Comparison of ENCODE assay signal across 9 cellular contexts in the genomic region with DNA sequence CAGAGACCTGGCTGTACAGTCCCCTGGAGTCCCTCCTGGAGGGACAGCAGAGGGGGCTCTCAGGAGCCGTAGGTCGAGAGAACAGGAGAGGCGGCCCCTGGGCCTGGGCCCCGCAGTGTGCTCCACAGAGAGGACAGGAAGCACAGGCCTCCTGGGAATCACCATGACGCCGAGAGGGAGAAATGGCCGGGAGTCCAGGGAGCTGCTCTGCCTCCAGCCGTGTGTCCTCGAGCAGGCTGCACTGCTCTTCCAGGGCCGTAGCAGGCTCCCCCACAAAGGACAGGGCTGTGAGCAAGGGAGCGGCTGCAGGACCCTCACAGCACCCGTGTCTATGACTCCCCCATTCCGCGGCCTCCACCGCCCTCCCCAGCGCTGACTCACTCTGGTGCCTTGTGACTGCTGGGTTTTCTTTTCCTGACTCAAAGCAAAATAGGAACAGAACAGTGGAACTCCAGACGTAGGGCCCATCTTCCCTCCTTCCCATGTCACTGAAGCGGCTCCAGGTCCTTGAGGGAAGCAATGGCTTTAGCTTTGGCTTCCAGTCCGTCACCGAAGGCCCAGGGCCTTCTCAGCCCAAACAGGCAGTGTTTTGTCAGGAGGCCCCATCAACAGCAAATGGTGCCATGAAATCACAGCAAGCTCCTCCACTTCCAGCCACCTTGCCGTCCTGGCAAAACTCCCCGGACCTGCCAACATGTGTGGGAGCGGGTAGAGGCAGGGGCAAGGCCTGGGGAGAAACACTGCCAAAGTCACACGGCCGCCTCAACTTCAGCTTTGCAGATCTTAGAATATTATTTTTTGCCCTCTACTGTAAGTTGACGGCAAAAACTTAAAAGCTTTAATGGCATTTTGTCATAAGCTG.
DNase-seq lines count a peak whose midpoint lies in the region; ATAC-seq and TF ChIP-seq lines count a peak whose summit lies in the region.
"Had no signal": no experiment of that assay in that cellular context is flagged by ENCODE, and none has a peak within 500 bp of the region (broad histone marks: within the 10 kb centered on the region; RNA-seq: fewer than 3 reads in every experiment).

No MANE protein-coding gene starts in this region.

- H3K9ac ChIP-seq in stomach smooth muscle (ENCODE audit: low read length in 2 of 2) = peak overlapping the region in 1 of 2 donors; percentile 13

- H3K9me3 Mint-ChIP-seq in HFFc6 (no peaks in the 10 kb centered on the region), chondrocyte (ENCODE audit: low read depth) (no peaks in the 10 kb centered on the region)
- no peaks in the 10 kb centered on the region for H3K9me3 Mint-ChIP-seq in activated naive CD4-positive, alpha-beta T cell treated with anti-CD3 and anti-CD28 coated beads, Interleukin-2, amount 50 U/mL, for 72 hours
- H3K9me3 Mint-ChIP-seq: activated naive CD4-positive, alpha-beta T cell treated with anti-CD3 and anti-CD28 coated beads, Interleukin-2, amount 10 ng/mL, durations not matched to agents 7 days and 5 days had no signal

- H3K4me1 ChIP-seq in right lobe of liver (no peaks in the 10 kb centered on the region), stomach smooth muscle (ENCODE audit: control insufficient read depth, insufficient read depth, low read length) (peaks cover 45% of the 10 kb centered on the region)

- H3K27ac ChIP-seq in right lobe of liver (no peak overlapping the region), stomach smooth muscle (ENCODE audit: low read length) (peak overlapping the region; percentile 76)

- H3K4me1 Mint-ChIP-seq in HFFc6 (ENCODE audit: low read depth) (peaks cover 49% of the 10 kb centered on the region), chondrocyte (ENCODE audit: low read depth) (peaks cover 65% of the 10 kb centered on the region)
- H3K4me1 Mint-ChIP-seq: activated naive CD4-positive, alpha-beta T cell treated with anti-CD3 and anti-CD28 coated beads, Interleukin-2, amount 10 ng/mL, durations not matched to agents 7 days and 5 days had no signal

- TF ChIP-seq CTCF in HFFc6 (IDR thresholded peaks at IDR 0.05) = no peak
- no peak for TF ChIP-seq CTCF in chondrocyte (IDR thresholded peaks at IDR 0.05)
- TF ChIP-seq CTCF in right lobe of liver (IDR thresholded peaks at IDR 0.05) = no peak

- H3K27me3 Mint-ChIP-seq in HFFc6 (ENCODE audit: insufficient read depth) (peaks cover 2% of the 10 kb centered on the region; the same call in 1 of the 2 replicates), chondrocyte (ENCODE audit: low read depth) (no peaks in the 10 kb centered on the region)

- no peaks in the 10 kb centered on the region for H3K36me3 ChIP-seq in right lobe of liver
- H3K36me3 ChIP-seq in stomach smooth muscle (ENCODE audit: control insufficient read depth in 2 of 2, insufficient read depth in 2 of 2, low read length in 2 of 2) = no peaks in the 10 kb centered on the region

- no peaks in the 10 kb centered on the region for H3K36me3 Mint-ChIP-seq in HFFc6 (ENCODE audit: low read depth)
- H3K36me3 Mint-ChIP-seq in chondrocyte (ENCODE audit: low read depth) = no peaks in the 10 kb centered on the region
- no peaks in the 10 kb centered on the region for H3K36me3 Mint-ChIP-seq in activated naive CD4-positive, alpha-beta T cell treated with anti-CD3 and anti-CD28 coated beads, Interleukin-2, amount 50 U/mL, for 72 hours
- H3K36me3 Mint-ChIP-seq: activated naive CD4-positive, alpha-beta T cell treated with anti-CD3 and anti-CD28 coated beads, Interleukin-2, amount 10 ng/mL, durations not matched to agents 7 days and 5 days had no signal

- ATAC-seq in right lobe of liver (peak in 3 of 4 donors; percentile 38 to 56 (median 39)), GM21423 (IDR thresholded peaks at IDR 0.05; ENCODE audit: unreplicated experiment) (no peak)
- ATAC-seq in activated naive CD4-positive, alpha-beta T cell treated with anti-CD3 and anti-CD28 coated beads, Interleukin-2, amount 50 U/mL, for 72 hours = no peak

- no peak overlapping the region for H3K4me3 ChIP-seq in right lobe of liver
- H3K4me3 ChIP-seq in stomach smooth muscle (ENCODE audit: low read length in 2 of 2) = peak overlapping the region in 1 of 2 donors; percentile 15

- H3K27me3 ChIP-seq in right lobe of liver (no peaks in the 10 kb centered on the region), stomach smooth muscle (ENCODE audit: control insufficient read depth in 1 of 2, insufficient read depth in 2 of 2, low read length in 2 of 2) (no peaks in the 10 kb centered on the region)

- H3K9me3 ChIP-seq in right lobe of liver (no peaks in the 10 kb centered on the region), stomach smooth muscle (ENCODE audit: control insufficient read depth in 2 of 2, low read length in 2 of 2) (no peaks in the 10 kb centered on the region)

- intact Hi-C loops in right lobe of liver (cut with DNase I) = no loop called here

- H3K27ac Mint-ChIP-seq in HFFc6 (peak overlapping the region; percentile 91), chondrocyte (ENCODE audit: unreplicated experiment) (peak overlapping the region; percentile 98)
- H3K27ac Mint-ChIP-seq in activated naive CD4-positive, alpha-beta T cell treated with anti-CD3 and anti-CD28 coated beads, Interleukin-2, amount 50 U/mL, for 72 hours = no peak overlapping the region
- H3K27ac Mint-ChIP-seq: activated naive CD4-positive, alpha-beta T cell treated with anti-CD3 and anti-CD28 coated beads, Interleukin-2, amount 10 ng/mL, durations not matched to agents 7 days and 5 days had no signal

- 95% methylated on average over 8 of the region's 26 CpGs for WGBS in right lobe of liver (ENCODE audit: insufficient coverage, low coverage, low lambda C conversion rate, missing lambda C conversion rate)

- TF ChIP-seq POLR2A in right lobe of liver (IDR thresholded peaks at IDR 0.05) = peak; percentile 23

- peak overlapping the region; percentile 31; the same call in 1 of the 2 replicates for H3K4me3 Mint-ChIP-seq in HFFc6
- peak overlapping the region; percentile 25 for H3K4me3 Mint-ChIP-seq in chondrocyte (ENCODE audit: unreplicated experiment)
- H3K4me3 Mint-ChIP-seq: activated naive CD4-positive, alpha-beta T cell treated with anti-CD3 and anti-CD28 coated beads, Interleukin-2, amount 10 ng/mL, durations not matched to agents 7 days and 5 days had no signal

- DNase-seq in HFFc6 = no peak
- DNase-seq in chondrocyte (ENCODE audit: low spot score) = no peak
- peak in 1 of 3 donors; percentile 38 for DNase-seq in right lobe of liver
- no peak for DNase-seq in AG08396 (ENCODE audit: low spot score)
- no peak for DNase-seq in activated naive CD4-positive, alpha-beta T cell treated with anti-CD3 and anti-CD28 coated beads, Interleukin-2, amount 50 U/mL, for 72 hours (ENCODE audit: low spot score in 2 of 2)
- DNase-seq in activated CD8-positive, alpha-beta memory T cell treated with anti-CD3 and anti-CD28 coated beads, Interleukin-2, amount 50 U/mL, for 48 hours = no peak
- DNase-seq: activated naive CD4-positive, alpha-beta T cell treated with anti-CD3 and anti-CD28 coated beads, Interleukin-2, amount 10 ng/mL, durations not matched to agents 7 days and 5 days had no signal

Comparison
In these comparisons a context has a peak if more than half of its experiments do, and no peak if none do; other contexts are left out.
1. H3K27ac Mint-ChIP-seq: peak in HFFc6 (single experiment) and chondrocyte (single experiment); none in activated naive CD4-positive, alpha-beta T cell treated with anti-CD3 and anti-CD28 coated beads, Interleukin-2, amount 50 U/mL, for 72 hours (0 of 2).
2. ATAC-seq: peak in right lobe of liver (3 of 4); none in activated naive CD4-positive, alpha-beta T cell treated with anti-CD3 and anti-CD28 coated beads, Interleukin-2, amount 50 U/mL, for 72 hours (0 of 2) and GM21423 (single experiment).